11 cellular contexts compared by ENCODE assay signal in genomic region chr11:862028-862703, GRCh38. TPM values are rescaled to one million over a fixed set of nuclear protein-coding genes. Genes with fewer than 3 reads are reported as not detected.
A peak's percentile ranks its signal among the peaks of the same experiment; 100 is the strongest.
DNase-seq lines count a peak whose midpoint lies in the region; FAIRE-seq and TF ChIP-seq lines count a peak whose summit lies in the region.
"Had no signal": no experiment of that assay in that cellular context is flagged by ENCODE, and none has a peak within 500 bp of the region (broad histone marks: within the 10 kb centered on the region; RNA-seq: fewer than 3 reads in every experiment).

No MANE protein-coding gene starts in this region.

- H3K4me3 ChIP-seq in NT2/D1 (ENCODE audit: insufficient read length, low read depth) (peak overlapping the region; percentile 43), iPS-15b (ENCODE audit: low read depth, low read length) (peak overlapping the region; percentile 32), small intestine (ENCODE audit: low read depth in 1 of 2, low read length in 2 of 2) (no peak overlapping the region), breast epithelium (no peak overlapping the region)

- H3K27me3 ChIP-seq in NT2/D1 (ENCODE audit: insufficient read depth, insufficient read length), result no peaks in the 10 kb centered on the region
- H3K27me3 ChIP-seq in iPS-15b (ENCODE audit: control insufficient read depth, insufficient read depth, low read length), result no peaks in the 10 kb centered on the region
- no peaks in the 10 kb centered on the region for H3K27me3 ChIP-seq in small intestine (ENCODE audit: control insufficient read depth in 2 of 2, insufficient read depth in 2 of 2, low read length in 2 of 2)
- no peaks in the 10 kb centered on the region for H3K27me3 ChIP-seq in breast epithelium

- intact Hi-C loops in breast epithelium (cut with DNase I; ENCODE audit: low total_unique reads), result loop anchor here (10.0 kb wide), 1 partner anchor 123 kb away; no protein-coding TSS in a partner anchor

- FAIRE-seq in small intestine (lab: Jason Lieb, UNC), result no peak
- FAIRE-seq: D721Med had no signal

- H3K4me1 ChIP-seq in NT2/D1 (ENCODE audit: insufficient read depth, insufficient read length) (peaks cover 64% of the 10 kb centered on the region), iPS-15b (ENCODE audit: control insufficient read depth, insufficient read depth, low read length) (no peaks in the 10 kb centered on the region), small intestine (ENCODE audit: control insufficient read depth in 2 of 2, insufficient read depth in 1 of 2, low read depth in 1 of 2, low read length in 1 of 2) (no peaks in the 10 kb centered on the region), breast epithelium (peaks cover 0 to 4% of the 10 kb centered on the region in 2 donors)

- WGBS in small intestine, 3 donors, result 15 to 45% (median 37%) methylated on average over 25 to 26 of the region's 26 CpGs

- H3K36me3 ChIP-seq in NT2/D1 (ENCODE audit: insufficient read depth, insufficient read length, low read length) (peaks cover 33% of the 10 kb centered on the region), iPS-15b (ENCODE audit: control insufficient read depth, insufficient read depth, low read length) (peaks cover 28% of the 10 kb centered on the region), small intestine (ENCODE audit: control insufficient read depth in 2 of 2, insufficient read depth in 2 of 2, low read length in 2 of 2) (no peaks in the 10 kb centered on the region), breast epithelium (no peaks in the 10 kb centered on the region)

- peak overlapping the region; percentile 85 for H3K9ac ChIP-seq in NT2/D1 (ENCODE audit: insufficient read length, low read depth)
- H3K9ac ChIP-seq in iPS-15b (ENCODE audit: low read depth, low read length), result peak overlapping the region; percentile 5

- TF ChIP-seq POLR2A in breast epithelium (IDR thresholded peaks at IDR 0.05), result no peak

- DNase-seq in NCI-H345 (lab: John Stamatoyannopoulos, UW), result peak; percentile 34
- DNase-seq in NCI-H345 treated with DMSO at 0.1 percent for 48 hours (lab: John Stamatoyannopoulos, UW; ENCODE audit: unreplicated experiment), result no peak
- DNase-seq in NT2/D1 (ENCODE audit: low read depth, low spot score), result no peak
- DNase-seq in small intestine, result peak; percentile 37
- DNase-seq in occipital lobe (lab: John Stamatoyannopoulos, UW), result no peak
- no peak for DNase-seq in breast epithelium (ENCODE audit: low spot score in 2 of 2)
- no peak for DNase-seq in KG1 (lab: John Stamatoyannopoulos, UW)
- DNase-seq: NCI-H2029 treated with DMSO at 0.1 percent for 48 hours; stimulated activated CD4-positive, alpha-beta T cell treated with anti-CD3 and anti-CD28 coated beads, Interleukin-12 subunit alpha, Interleukin-12 subunit beta, amount 100 ng/mL, for 4 hours had no signal

- H3K9me3 ChIP-seq in NT2/D1 (ENCODE audit: insufficient read depth, low read length) (no peaks in the 10 kb centered on the region), iPS-15b (ENCODE audit: control insufficient read depth, insufficient read depth, low read length) (no peaks in the 10 kb centered on the region), small intestine (ENCODE audit: control insufficient read depth, low read depth) (no peaks in the 10 kb centered on the region), breast epithelium (no peaks in the 10 kb centered on the region)

- H3K27ac ChIP-seq in small intestine (ENCODE audit: low read depth in 1 of 2, low read length in 1 of 2) (no peak overlapping the region), breast epithelium (no peak overlapping the region)

- no peak for TF ChIP-seq CTCF in breast epithelium (IDR thresholded peaks at IDR 0.05)

RNA-seq across cellular contexts. Expression of gene TSPAN4, which starts 19.5 kb away (rescaled TPM):
- polyA plus RNA-seq in small intestine, result 10 to 100 TPM in 1 of 3 donors, 1 to 10 TPM in 2; 5.1 to 53.3 (median 7.3) TPM
- total RNA-seq in occipital lobe (18.6 TPM), breast epithelium (100 to 1,000 TPM in 2 of 3 donors, 10 to 100 TPM in 1; 72.4 to 217 (median 107) TPM)

RNA-seq across cellular contexts. Expression of gene POLR2L, which starts 19.8 kb away (rescaled TPM):
- polyA plus RNA-seq in small intestine, result 100 to 1,000 TPM; 124 to 140 (median 139) TPM
- total RNA-seq in occipital lobe (14.5 TPM), breast epithelium (100 to 1,000 TPM in 1 of 3 donors, 10 to 100 TPM in 2; 51.8 to 126 (median 96.7) TPM)

RNA-seq across cellular contexts. Expression of gene CD151, which starts 29.4 kb away (rescaled TPM):
- 100 to 1,000 TPM; 187 to 359 (median 242) TPM for polyA plus RNA-seq in small intestine
- total RNA-seq in occipital lobe (44.1 TPM), breast epithelium (100 to 1,000 TPM; 209 to 847 (median 343) TPM)

RNA-seq across cellular contexts. Expression of gene CRACR2B, which starts 34.4 kb away (rescaled TPM):
- 10 to 100 TPM; 47.3 to 88.8 (median 83.0) TPM for polyA plus RNA-seq in small intestine
- 0.31 TPM for total RNA-seq in occipital lobe
- total RNA-seq in breast epithelium, result 100 to 1,000 TPM in 1 of 3 donors, 10 to 100 TPM in 2; 14.7 to 152 (median 86.2) TPM

RNA-seq across cellular contexts. Expression of gene PNPLA2, which starts 43.5 kb away (rescaled TPM):
- 100 to 1,000 TPM in 2 of 3 donors, 10 to 100 TPM in 1; 66.2 to 250 (median 190) TPM for polyA plus RNA-seq in small intestine
- 5.3 TPM for total RNA-seq in occipital lobe
- total RNA-seq in breast epithelium, result 100 to 1,000 TPM; 103 to 266 (median 109) TPM

Comparison
In these comparisons a context has a peak if more than half of its experiments do, and no peak if none do; other contexts are left out.
1. DNase-seq: peak in NCI-H345 (single experiment) and small intestine (single experiment); none in NCI-H345 treated with DMSO at 0.1 percent for 48 hours (single experiment), NT2/D1 (single experiment), occipital lobe (single experiment), breast epithelium (0 of 2) and KG1 (single experiment).
2. H3K4me3 ChIP-seq: peak in NT2/D1 (single experiment) and iPS-15b (single experiment); none in small intestine (0 of 2) and breast epithelium (0 of 3).